9 cellular contexts compared by ENCODE assay signal in the genomic region with DNA sequence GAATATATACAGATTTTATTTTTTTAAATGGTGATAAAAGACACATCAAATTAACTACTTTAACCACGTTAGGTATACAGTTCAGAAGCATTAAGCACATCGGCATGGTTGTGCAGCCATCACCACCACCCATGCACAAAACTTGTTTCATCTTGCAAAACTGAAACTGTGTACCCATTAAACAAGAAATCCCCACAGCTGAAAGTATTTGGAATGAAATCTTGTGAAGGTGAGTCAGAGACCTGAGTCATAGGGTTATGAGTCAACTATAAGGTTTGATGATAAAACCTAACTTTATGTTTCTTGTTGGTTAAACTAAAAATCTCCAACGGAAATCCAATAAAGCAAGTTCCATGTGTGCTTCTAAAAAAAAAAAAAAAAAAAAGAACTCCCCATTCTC.
DNase-seq lines count a peak whose midpoint lies in the region; ATAC-seq and TF ChIP-seq lines count a peak whose summit lies in the region.
"Had no signal": no experiment of that assay in that cellular context is flagged by ENCODE, and none has a peak within 500 bp of the region (broad histone marks: within the 10 kb centered on the region; RNA-seq: fewer than 3 reads in every experiment).

No MANE protein-coding gene starts in this region.

- no peaks in the 10 kb centered on the region for H4K20me1 ChIP-seq in mammary epithelial cell (ENCODE audit: insufficient read depth, low read length)

- peak; percentile 73 to 74 for ATAC-seq in activated T-cell treated with anti-CD3 and anti-CD28 coated beads, Interleukin-2, amount 50 U/mL, for 4 hours
- ATAC-seq in HG03558 (IDR thresholded peaks at IDR 0.05; ENCODE audit: extremely low read depth, unreplicated experiment) (peak; percentile 62), GM18873 (IDR thresholded peaks at IDR 0.05; ENCODE audit: low FRiP score, unreplicated experiment) (no peak)

- BruUV-seq in mammary epithelial cell (replicated peaks; lab: Mats Ljungman, UMichigan) = no TSS peak

- no peak overlapping the region for H3K4me3 Mint-ChIP-seq in activated T-cell treated with anti-CD3 and anti-CD28 coated beads, Interleukin-2, amount 50 U/mL, for 4 hours

- in situ Hi-C loops in mammary epithelial cell (cut with MboI; ENCODE audit: low sequenced_read_pairs in 2 of 2) = loop anchor here in 1 of 2 donors (25.0 kb wide), 1 partner anchor 552 kb away; a partner anchor contains a TSS

- no peaks in the 10 kb centered on the region for H3K36me3 ChIP-seq in mammary epithelial cell (ENCODE audit: insufficient read depth, low read length)
- H3K36me3 ChIP-seq in skeletal muscle satellite cell (ENCODE audit: insufficient read depth, low read length) = no peaks in the 10 kb centered on the region
- H3K36me3 ChIP-seq in ascending aorta = no peaks in the 10 kb centered on the region
- H3K36me3 ChIP-seq: HAP-1 had no signal

- no peak for DNase-seq in activated T-cell treated with anti-CD3 and anti-CD28 coated beads, Interleukin-2, amount 50 U/mL, for 4 hours
- no peak for DNase-seq in activated T-cell treated with anti-CD3 and anti-CD28 coated beads for 4 hours
- peak; percentile 96 for DNase-seq in mammary epithelial cell
- DNase-seq in NCI-H187 treated with DMSO at 0.1 percent for 48 hours (lab: John Stamatoyannopoulos, UW) = no peak
- no peak for DNase-seq in ascending aorta (ENCODE audit: low spot score in 2 of 2)

- dilution Hi-C loops in mammary epithelial cell (cut with HindIII; ENCODE audit: low sequenced_read_pairs) = no loop called here

- H3K4me1 Mint-ChIP-seq in activated T-cell treated with anti-CD3 and anti-CD28 coated beads, Interleukin-2, amount 50 U/mL, for 4 hours (ENCODE audit: low read depth) = no peaks in the 10 kb centered on the region

- no peaks in the 10 kb centered on the region for H3K27me3 Mint-ChIP-seq in activated T-cell treated with anti-CD3 and anti-CD28 coated beads, Interleukin-2, amount 50 U/mL, for 4 hours (ENCODE audit: low read depth)

- H3K27ac ChIP-seq in mammary epithelial cell (ENCODE audit: insufficient read depth, low read depth, low read length) (peak overlapping the region; percentile 89), ascending aorta (no peak overlapping the region)

- H3K4me3 ChIP-seq in mammary epithelial cell (replicated peaks in 1 of 3; ENCODE audit: insufficient read depth in 1 of 3, low read depth in 2 of 3, low read length in 3 of 3) (no peak overlapping the region), skeletal muscle satellite cell (ENCODE audit: low read length) (no peak overlapping the region), ascending aorta (no peak overlapping the region)
- H3K4me3 ChIP-seq: HAP-1 had no signal

- WGBS in mammary epithelial cell (ENCODE audit: low coverage, missing lambda C conversion rate) = 0% methylated on average over 3 of the region's 3 CpGs

- intact Hi-C loops in mammary epithelial cell (cut with micrococcal nuclease) = no loop called here
- intact Hi-C loops in ascending aorta (cut with DNase I) = no loop called here

- peak overlapping the region; percentile 68 for H3K4me2 ChIP-seq in mammary epithelial cell (ENCODE audit: insufficient read depth, low read depth, low read length)
- H3K4me2 ChIP-seq in skeletal muscle satellite cell (ENCODE audit: low read length) = peak overlapping the region; percentile 34

- CTCF ChIA-PET in mammary epithelial cell (lab: Charles Lee; ENCODE audit: low non-redundant PET) = no interaction called here

- no peaks in the 10 kb centered on the region for H3K27me3 ChIP-seq in mammary epithelial cell (ENCODE audit: insufficient read depth, low read length)
- H3K27me3 ChIP-seq in skeletal muscle satellite cell (ENCODE audit: control insufficient read depth, insufficient read depth, low read length) = peaks cover 12% of the 10 kb centered on the region
- no peaks in the 10 kb centered on the region for H3K27me3 ChIP-seq in ascending aorta

- H3K4me1 ChIP-seq in mammary epithelial cell (ENCODE audit: insufficient read depth, low read length) (peaks cover 39% of the 10 kb centered on the region), skeletal muscle satellite cell (ENCODE audit: control insufficient read depth, insufficient read depth, low read length) (peaks cover 14% of the 10 kb centered on the region), ascending aorta (no peaks in the 10 kb centered on the region)
- H3K4me1 ChIP-seq: HAP-1 had no signal

- peaks cover 4% of the 10 kb centered on the region for H3K9me3 Mint-ChIP-seq in activated T-cell treated with anti-CD3 and anti-CD28 coated beads, Interleukin-2, amount 50 U/mL, for 4 hours

- no peaks in the 10 kb centered on the region for H3K36me3 Mint-ChIP-seq in activated T-cell treated with anti-CD3 and anti-CD28 coated beads, Interleukin-2, amount 50 U/mL, for 4 hours (ENCODE audit: insufficient read depth)

- TF ChIP-seq CTCF in mammary epithelial cell (conservative IDR thresholded peaks at IDR 0.05 in 1 of 2, IDR thresholded peaks at IDR 0.05 in 1 of 2; ENCODE audit: extremely low read depth in 1 of 2, insufficient read depth in 1 of 2, low read depth in 1 of 2, low read length in 2 of 2) (no peak), ascending aorta (IDR thresholded peaks at IDR 0.05) (no peak)

- no peaks in the 10 kb centered on the region for H3K79me2 ChIP-seq in mammary epithelial cell (ENCODE audit: insufficient read depth, low read length)

- H3K9ac ChIP-seq in mammary epithelial cell (ENCODE audit: insufficient read depth, low read length) = no peak overlapping the region
- H3K9ac ChIP-seq in skeletal muscle satellite cell (ENCODE audit: low read depth, low read length) = no peak overlapping the region

- H2AFZ ChIP-seq in mammary epithelial cell (ENCODE audit: low read depth, low read length) = no peak overlapping the region

- H3K9me3 ChIP-seq in mammary epithelial cell (replicated peaks; ENCODE audit: insufficient read depth, low read length) (no peaks in the 10 kb centered on the region), skeletal muscle satellite cell (replicated peaks; ENCODE audit: low read length) (no peaks in the 10 kb centered on the region), ascending aorta (no peaks in the 10 kb centered on the region)
- H3K9me3 ChIP-seq: HAP-1 had no signal
